1 cellular context compared by ENCODE assay signal in genomic region chr2:186531257-186531775, GRCh38.
TF ChIP-seq lines count a peak whose summit lies in the region.

No MANE protein-coding gene starts in this region.

TF ChIP-seq in SK-N-SH, 30 proteins besides CTCF, POLR2A, EP300 and RAD21 (continued from another document):
- TF ChIP-seq, protein P1, sequence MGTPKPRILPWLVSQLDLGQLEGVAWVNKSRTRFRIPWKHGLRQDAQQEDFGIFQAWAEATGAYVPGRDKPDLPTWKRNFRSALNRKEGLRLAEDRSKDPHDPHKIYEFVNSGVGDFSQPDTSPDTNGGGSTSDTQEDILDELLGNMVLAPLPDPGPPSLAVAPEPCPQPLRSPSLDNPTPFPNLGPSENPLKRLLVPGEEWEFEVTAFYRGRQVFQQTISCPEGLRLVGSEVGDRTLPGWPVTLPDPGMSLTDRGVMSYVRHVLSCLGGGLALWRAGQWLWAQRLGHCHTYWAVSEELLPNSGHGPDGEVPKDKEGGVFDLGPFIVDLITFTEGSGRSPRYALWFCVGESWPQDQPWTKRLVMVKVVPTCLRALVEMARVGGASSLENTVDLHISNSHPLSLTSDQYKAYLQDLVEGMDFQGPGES (IDR thresholded peaks at IDR 0.05; ENCODE audit: low read depth, low read length) = no peak
- TF ChIP-seq JUND (IDR thresholded peaks at IDR 0.05) (no peak), TCF12 (IDR thresholded peaks at IDR 0.05) (no peak), GATA2 (CRISPR knock-in tag; IDR thresholded peaks at IDR 0.05) (no peak), MEF2A (IDR thresholded peaks at IDR 0.05; ENCODE audit: borderline replicate concordance, low read depth) (no peak), GABPA (IDR thresholded peaks at IDR 0.05; ENCODE audit: low read depth) (no peak), CHD2 (IDR thresholded peaks at IDR 0.05; ENCODE audit: low read length, partially characterized antibody) (no peak), RXRA (IDR thresholded peaks at IDR 0.05; ENCODE audit: borderline replicate concordance, low read depth) (no peak)
